ENCODE assay signal across 8 cellular contexts in the genomic region with DNA sequence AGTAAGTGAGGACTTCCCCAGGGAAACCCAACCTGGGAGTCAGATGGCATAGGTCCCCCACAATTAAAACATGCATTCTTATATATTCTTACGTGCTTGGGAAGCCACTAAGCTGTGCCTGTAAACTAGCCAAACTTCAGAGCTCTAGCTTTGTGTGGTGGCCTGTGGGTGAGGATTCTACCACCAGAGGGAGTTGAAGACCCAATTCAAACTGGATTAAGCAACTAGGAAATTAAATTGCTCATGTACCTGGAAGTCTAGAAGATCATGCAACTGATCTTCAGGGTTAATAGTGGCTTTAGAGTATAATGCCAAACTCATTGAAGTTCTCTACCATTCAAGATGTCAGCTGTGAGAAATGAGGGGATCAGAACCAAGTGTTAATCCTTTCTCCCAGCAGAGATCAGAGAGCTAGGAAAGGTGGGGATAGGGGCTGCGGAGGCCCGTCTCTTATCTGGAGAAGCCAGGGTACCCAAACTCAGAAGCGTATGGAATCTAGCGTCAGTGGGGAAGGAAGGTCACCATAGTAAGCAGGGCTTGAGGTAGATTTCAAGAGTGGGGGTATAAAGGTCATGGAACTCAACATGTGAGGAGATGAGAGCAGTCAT. TPM values are rescaled to one million over a fixed set of nuclear protein-coding genes. Genes with fewer than 3 reads are reported as not detected.
DNase-seq lines count a peak whose midpoint lies in the region; ATAC-seq and TF ChIP-seq lines count a peak whose summit lies in the region.

No MANE protein-coding gene starts in this region.

- no peak overlapping the region for H2AFZ ChIP-seq in DND-41 (ENCODE audit: low read depth, low read length)

- DNase-seq in DND-41 (peak; percentile 11), HPDE6-E6E7 (ENCODE audit: extremely low spot score) (peak; percentile 39), RPMI8226 (peak; percentile 20), fibroblast of villous mesenchyme (ENCODE audit: low read depth) (peak; percentile 49), retinal pigment epithelial cell (ENCODE audit: low read depth) (peak; percentile 27)
- DNase-seq in stimulated activated CD4-positive, alpha-beta T cell treated with anti-CD3 and anti-CD28 coated beads, Interleukin-1b, Interleukin-23, amount 100 ng/mL, for 48 hours, result no peak
- DNase-seq in activated naive CD4-positive, alpha-beta T cell treated with anti-CD3 and anti-CD28 coated beads, Interleukin-2, amount 50 U/mL, for 16 hours, result no peak

- no peaks in the 10 kb centered on the region for H3K9me3 ChIP-seq in DND-41 (ENCODE audit: insufficient read depth, low read length, severe bottlenecking)

- no peaks in the 10 kb centered on the region for H4K20me1 ChIP-seq in DND-41 (ENCODE audit: insufficient read depth, low read length)

- TF ChIP-seq CTCF in DND-41 (IDR thresholded peaks at IDR 0.05; ENCODE audit: borderline replicate concordance, extremely low read depth, low read length, poor library complexity, severe bottlenecking) (peak; percentile 66), fibroblast of villous mesenchyme (IDR thresholded peaks at IDR 0.05; ENCODE audit: insufficient read depth, low read depth, low read length) (peak; percentile 82), retinal pigment epithelial cell (conservative IDR thresholded peaks at IDR 0.05; ENCODE audit: low read depth, low read length) (peak; percentile 95)

- H3K9ac ChIP-seq in DND-41 (ENCODE audit: low read depth, low read length), result no peak overlapping the region

- ATAC-seq in DND-41 (ENCODE audit: insufficient read depth, low read depth) (peak; percentile 66), HG02884 (IDR thresholded peaks at IDR 0.05; ENCODE audit: unreplicated experiment) (no peak)

- no peaks in the 10 kb centered on the region for H3K4me1 ChIP-seq in DND-41 (ENCODE audit: insufficient read depth, low read length)

- no peak overlapping the region for H3K4me2 ChIP-seq in DND-41 (ENCODE audit: insufficient read depth, low read length)

- H3K27ac ChIP-seq in DND-41 (ENCODE audit: low read length), result no peak overlapping the region

- H3K36me3 ChIP-seq in DND-41 (ENCODE audit: insufficient read depth, low read length), result no peaks in the 10 kb centered on the region

- no peaks in the 10 kb centered on the region for H3K27me3 ChIP-seq in DND-41 (ENCODE audit: insufficient read depth, low read length, poor library complexity)

- H3K4me3 ChIP-seq in DND-41 (ENCODE audit: low read depth in 1 of 2, low read length in 2 of 2) (no peak overlapping the region), fibroblast of villous mesenchyme (ENCODE audit: low read depth, low read length) (no peak overlapping the region), retinal pigment epithelial cell (ENCODE audit: low read length) (no peak overlapping the region)

- H3K79me2 ChIP-seq in DND-41 (ENCODE audit: insufficient read depth, low read length), result no peaks in the 10 kb centered on the region

RNA-seq across cellular contexts. Expression of gene CCDC85A, which starts 53.2 kb away (rescaled TPM):
- 2.3 and 5.2 TPM in 2 replicates for total RNA-seq in fibroblast of villous mesenchyme

Comparison
In these comparisons a context has a peak if more than half of its experiments do, and no peak if none do; other contexts are left out.
1. DNase-seq: peak in DND-41 (single experiment), HPDE6-E6E7 (single experiment), RPMI8226 (single experiment), fibroblast of villous mesenchyme (single experiment) and retinal pigment epithelial cell (single experiment); none in stimulated activated CD4-positive, alpha-beta T cell treated with anti-CD3 and anti-CD28 coated beads, Interleukin-1b, Interleukin-23, amount 100 ng/mL, for 48 hours (single experiment) and activated naive CD4-positive, alpha-beta T cell treated with anti-CD3 and anti-CD28 coated beads, Interleukin-2, amount 50 U/mL, for 16 hours (single experiment).
2. Peak in every context shown above with its lines, with median percentiles within 50 percentile points of each other: CTCF ChIP-seq.